13 cellular contexts compared by ENCODE assay signal in genomic region chr2:84388133-84388532, GRCh38.
"Had no signal": no experiment of that assay in that cellular context is flagged by ENCODE, and none has a peak within 500 bp of the region (broad histone marks: within the 10 kb centered on the region; RNA-seq: fewer than 3 reads in every experiment).

No MANE protein-coding gene starts in this region.

- H3K4me1 ChIP-seq: foreskin keratinocyte, heart right ventricle had no signal

- H3K79me2 ChIP-seq: parathyroid adenoma had no signal

- H3K9ac ChIP-seq: parathyroid adenoma had no signal

- FAIRE-seq: kidney had no signal

- DNase-seq: activated CD4-positive, alpha-beta T cell treated with anti-CD3 and anti-CD28 coated beads for 36 hours; activated CD8-positive, alpha-beta T cell treated with anti-CD3 and anti-CD28 coated beads, Interleukin-2, amount 10 ng/mL, durations not matched to agents 7 days and 5 days; activated naive CD4-positive, alpha-beta T cell treated with anti-CD3 and anti-CD28 coated beads for 36 hours; brain microvascular endothelial cell; foreskin keratinocyte; heart right ventricle; kidney; retina; stimulated activated CD4-positive, alpha-beta T cell treated with anti-CD3 and anti-CD28 coated beads, Interleukin-4, amount 100 ng/mL, for 4 hours; stimulated activated naive CD8-positive, alpha-beta T cell treated with anti-CD3 and anti-CD28 coated beads, Interleukin-15, amount 100 ng/mL, for 72 hours; T-cell; WERI-Rb-1 had no signal

- H2AFZ ChIP-seq: parathyroid adenoma had no signal

- ATAC-seq: activated CD4-positive, alpha-beta T cell treated with anti-CD3 and anti-CD28 coated beads for 36 hours; activated CD8-positive, alpha-beta T cell treated with anti-CD3 and anti-CD28 coated beads, Interleukin-2, amount 10 ng/mL, durations not matched to agents 7 days and 5 days; foreskin keratinocyte; heart right ventricle; stimulated activated naive CD8-positive, alpha-beta T cell treated with anti-CD3 and anti-CD28 coated beads, Interleukin-15, amount 100 ng/mL, for 72 hours; T-cell had no signal

- H3K36me3 ChIP-seq: brain microvascular endothelial cell, heart right ventricle, WERI-Rb-1 had no signal

- H3K4me1 Mint-ChIP-seq: activated CD4-positive, alpha-beta T cell treated with anti-CD3 and anti-CD28 coated beads for 36 hours; stimulated activated naive CD8-positive, alpha-beta T cell treated with anti-CD3 and anti-CD28 coated beads, Interleukin-15, amount 100 ng/mL, for 72 hours; T-cell had no signal

- H3K27me3 ChIP-seq: brain microvascular endothelial cell, foreskin keratinocyte had no signal

- H3K4me3 Mint-ChIP-seq: activated CD4-positive, alpha-beta T cell treated with anti-CD3 and anti-CD28 coated beads for 36 hours; activated CD8-positive, alpha-beta T cell treated with anti-CD3 and anti-CD28 coated beads, Interleukin-2, amount 10 ng/mL, durations not matched to agents 7 days and 5 days; activated naive CD4-positive, alpha-beta T cell treated with anti-CD3 and anti-CD28 coated beads for 36 hours; stimulated activated naive CD8-positive, alpha-beta T cell treated with anti-CD3 and anti-CD28 coated beads, Interleukin-15, amount 100 ng/mL, for 72 hours; T-cell had no signal

- H3K27ac ChIP-seq: brain microvascular endothelial cell, foreskin keratinocyte, heart right ventricle, parathyroid adenoma, WERI-Rb-1 had no signal

- H3K4me3 ChIP-seq: heart right ventricle had no signal

- H3K27ac Mint-ChIP-seq: activated CD4-positive, alpha-beta T cell treated with anti-CD3 and anti-CD28 coated beads for 36 hours; activated CD8-positive, alpha-beta T cell treated with anti-CD3 and anti-CD28 coated beads, Interleukin-2, amount 10 ng/mL, durations not matched to agents 7 days and 5 days; activated naive CD4-positive, alpha-beta T cell treated with anti-CD3 and anti-CD28 coated beads for 36 hours; stimulated activated naive CD8-positive, alpha-beta T cell treated with anti-CD3 and anti-CD28 coated beads, Interleukin-15, amount 100 ng/mL, for 72 hours; T-cell had no signal

- H3K36me3 Mint-ChIP-seq: T-cell had no signal
